Comparison of ENCODE assay signal across 1 cellular context in genomic region chr6:125779924-125780539, GRCh38.
A peak's percentile ranks its signal among the peaks of the same experiment; 100 is the strongest.
TF ChIP-seq lines count a peak whose summit lies in the region.

No MANE protein-coding gene starts in this region.

TF ChIP-seq in HepG2, 621 proteins besides CTCF, POLR2A, EP300 and RAD21 (continued from another document and continues in another):
- TF ChIP-seq UBTF (CRISPR knock-in tag; IDR thresholded peaks at IDR 0.05) (no peak), KDM6A (CRISPR knock-in tag; IDR thresholded peaks at IDR 0.05; ENCODE audit: low read depth) (no peak), HDAC6 (IDR thresholded peaks at IDR 0.05; ENCODE audit: low read depth, low read length) (0 out of 2 replicates have a peak, but pooled peaks have one; percentile 5), HOXA5 (CRISPR knock-in tag; IDR thresholded peaks at IDR 0.05) (peak; percentile 88), ZNF703 (CRISPR knock-in tag; IDR thresholded peaks at IDR 0.05; ENCODE audit: borderline replicate concordance) (no peak), ZNF34 (CRISPR knock-in tag; IDR thresholded peaks at IDR 0.05; ENCODE audit: borderline replicate concordance) (peak; percentile 67; the same call in 1 of the 2 replicates), ZFP1 (CRISPR knock-in tag; IDR thresholded peaks at IDR 0.05) (peak; percentile 88; the same call in 1 of the 2 replicates), DMAP1 (CRISPR knock-in tag; IDR thresholded peaks at IDR 0.05) (no peak), RCOR2 (CRISPR knock-in tag; IDR thresholded peaks at IDR 0.05) (peak; percentile 25; the same call in 1 of the 2 replicates), RARG (CRISPR knock-in tag; IDR thresholded peaks at IDR 0.05; ENCODE audit: low read depth) (0 out of 2 replicates have a peak, but pooled peaks have one; percentile 14), ZFP82 (CRISPR knock-in tag; IDR thresholded peaks at IDR 0.05; ENCODE audit: borderline replicate concordance) (peak; percentile 30; the same call in 1 of the 2 replicates), RFXAP (CRISPR knock-in tag; IDR thresholded peaks at IDR 0.05; ENCODE audit: borderline replicate concordance) (peak; percentile 77), ZEB1 (IDR thresholded peaks at IDR 0.05; ENCODE audit: insufficient replicate concordance, low read depth) (peak; percentile 76), ELF1 (CRISPR knock-in tag; IDR thresholded peaks at IDR 0.05) (peak; percentile 55; the same call in 1 of the 2 replicates), FOXP1 (IDR thresholded peaks at IDR 0.05) (no peak; the same call in 1 of the 2 replicates), FOXP1 (CRISPR knock-in tag; IDR thresholded peaks at IDR 0.05) (peak; percentile 42), SP1 (IDR thresholded peaks at IDR 0.05) (no peak), SP1 (CRISPR knock-in tag; IDR thresholded peaks at IDR 0.05) (peak; percentile 71), ZNF180 (CRISPR knock-in tag; IDR thresholded peaks at IDR 0.05; ENCODE audit: borderline replicate concordance, low read depth) (peak; percentile 67; the same call in 1 of the 2 replicates), IRF2 (CRISPR knock-in tag; IDR thresholded peaks at IDR 0.05) (peak; percentile 92), GATAD2A (CRISPR knock-in tag; IDR thresholded peaks at IDR 0.05) (peak; percentile 87; the same call in 1 of the 2 replicates), RXRA (CRISPR knock-in tag; IDR thresholded peaks at IDR 0.05) (peak; percentile 7; the same call in 1 of the 2 replicates), HNF1B (CRISPR knock-in tag; IDR thresholded peaks at IDR 0.05) (peak; percentile 71; the same call in 1 of the 2 replicates), TEAD3 (CRISPR knock-in tag; optimal IDR thresholded peaks at IDR 0.05; ENCODE audit: borderline replicate concordance) (peak; percentile 70), GABPA (IDR thresholded peaks at IDR 0.05; ENCODE audit: low read depth, low read length) (no peak), GABPA (CRISPR knock-in tag; IDR thresholded peaks at IDR 0.05; ENCODE audit: low read depth) (peak; percentile 59), ZNF598 (CRISPR knock-in tag; IDR thresholded peaks at IDR 0.05; ENCODE audit: borderline replicate concordance) (0 out of 2 replicates have a peak, but pooled peaks have one; percentile 11), NFIC (IDR thresholded peaks at IDR 0.05; ENCODE audit: low read length) (peak; percentile 51), NFYB (CRISPR knock-in tag; IDR thresholded peaks at IDR 0.05) (0 out of 2 replicates have a peak, but pooled peaks have one; percentile 20), ARID5B (CRISPR knock-in tag; IDR thresholded peaks at IDR 0.05) (peak; percentile 72), HMGXB4 (CRISPR knock-in tag; IDR thresholded peaks at IDR 0.05; ENCODE audit: borderline replicate concordance in 1 of 2, low read depth in 1 of 2) (peak; percentile 97 to 99), PRPF4 (IDR thresholded peaks at IDR 0.05; ENCODE audit: low read depth, low read length, poor library complexity, severe bottlenecking) (peak; percentile 85), MTF2 (CRISPR knock-in tag; IDR thresholded peaks at IDR 0.05; ENCODE audit: borderline replicate concordance) (no peak), ZNF597 (CRISPR knock-in tag; IDR thresholded peaks at IDR 0.05) (0 out of 2 replicates have a peak, but pooled peaks have one; percentile 46), ZNF614 (CRISPR knock-in tag; IDR thresholded peaks at IDR 0.05; ENCODE audit: borderline replicate concordance) (peak; percentile 78; the same call in 1 of the 2 replicates), ZNF205 (CRISPR knock-in tag; IDR thresholded peaks at IDR 0.05) (peak; percentile 63; the same call in 1 of the 2 replicates), MED1 (CRISPR knock-in tag; IDR thresholded peaks at IDR 0.05) (peak; percentile 73), TOPORS (CRISPR knock-in tag; IDR thresholded peaks at IDR 0.05) (0 out of 2 replicates have a peak, but pooled peaks have one; percentile 63), MAF1 (CRISPR knock-in tag; IDR thresholded peaks at IDR 0.05; ENCODE audit: borderline replicate concordance) (peak; percentile 99), RARA (CRISPR knock-in tag; IDR thresholded peaks at IDR 0.05) (peak; percentile 41)
- TF ChIP-seq, protein P1, sequence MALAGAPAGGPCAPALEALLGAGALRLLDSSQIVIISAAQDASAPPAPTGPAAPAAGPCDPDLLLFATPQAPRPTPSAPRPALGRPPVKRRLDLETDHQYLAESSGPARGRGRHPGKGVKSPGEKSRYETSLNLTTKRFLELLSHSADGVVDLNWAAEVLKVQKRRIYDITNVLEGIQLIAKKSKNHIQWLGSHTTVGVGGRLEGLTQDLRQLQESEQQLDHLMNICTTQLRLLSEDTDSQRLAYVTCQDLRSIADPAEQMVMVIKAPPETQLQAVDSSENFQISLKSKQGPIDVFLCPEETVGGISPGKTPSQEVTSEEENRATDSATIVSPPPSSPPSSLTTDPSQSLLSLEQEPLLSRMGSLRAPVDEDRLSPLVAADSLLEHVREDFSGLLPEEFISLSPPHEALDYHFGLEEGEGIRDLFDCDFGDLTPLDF (CRISPR knock-in tag; IDR thresholded peaks at IDR 0.05): peak; percentile 50; the same call in 1 of the 2 replicates
- TF ChIP-seq, protein P2, sequence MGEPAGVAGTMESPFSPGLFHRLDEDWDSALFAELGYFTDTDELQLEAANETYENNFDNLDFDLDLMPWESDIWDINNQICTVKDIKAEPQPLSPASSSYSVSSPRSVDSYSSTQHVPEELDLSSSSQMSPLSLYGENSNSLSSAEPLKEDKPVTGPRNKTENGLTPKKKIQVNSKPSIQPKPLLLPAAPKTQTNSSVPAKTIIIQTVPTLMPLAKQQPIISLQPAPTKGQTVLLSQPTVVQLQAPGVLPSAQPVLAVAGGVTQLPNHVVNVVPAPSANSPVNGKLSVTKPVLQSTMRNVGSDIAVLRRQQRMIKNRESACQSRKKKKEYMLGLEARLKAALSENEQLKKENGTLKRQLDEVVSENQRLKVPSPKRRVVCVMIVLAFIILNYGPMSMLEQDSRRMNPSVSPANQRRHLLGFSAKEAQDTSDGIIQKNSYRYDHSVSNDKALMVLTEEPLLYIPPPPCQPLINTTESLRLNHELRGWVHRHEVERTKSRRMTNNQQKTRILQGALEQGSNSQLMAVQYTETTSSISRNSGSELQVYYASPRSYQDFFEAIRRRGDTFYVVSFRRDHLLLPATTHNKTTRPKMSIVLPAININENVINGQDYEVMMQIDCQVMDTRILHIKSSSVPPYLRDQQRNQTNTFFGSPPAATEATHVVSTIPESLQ (CRISPR knock-in tag; conservative IDR thresholded peaks at IDR 0.05): peak; percentile 83; the same call in 1 of the 2 replicates
- TF ChIP-seq, protein P3, sequence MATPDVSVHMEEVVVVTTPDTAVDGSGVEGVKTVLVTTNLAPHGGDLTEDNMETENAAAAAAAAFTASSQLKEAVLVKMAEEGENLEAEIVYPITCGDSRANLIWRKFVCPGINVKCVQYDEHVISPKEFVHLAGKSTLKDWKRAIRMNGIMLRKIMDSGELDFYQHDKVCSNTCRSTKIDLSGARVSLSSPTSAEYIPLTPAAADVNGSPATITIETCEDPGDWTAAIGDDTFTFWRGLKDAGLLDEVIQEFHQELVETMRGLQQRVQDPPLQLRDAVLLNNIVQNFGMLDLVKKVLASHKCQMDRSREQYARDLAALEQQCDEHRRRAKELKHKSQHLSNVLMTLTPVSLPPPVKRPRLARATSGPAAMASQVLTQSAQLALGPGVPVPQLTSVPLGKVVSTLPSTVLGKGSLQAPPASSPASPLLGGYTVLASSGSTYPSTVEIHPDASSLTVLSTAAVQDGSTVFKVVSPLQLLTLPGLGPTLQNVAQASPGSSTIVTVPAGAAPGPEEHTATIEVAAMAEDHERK (CRISPR knock-in tag; IDR thresholded peaks at IDR 0.05; ENCODE audit: low read depth): 0 out of 2 replicates have a peak, but pooled peaks have one; percentile 40
- TF ChIP-seq, protein P4, sequence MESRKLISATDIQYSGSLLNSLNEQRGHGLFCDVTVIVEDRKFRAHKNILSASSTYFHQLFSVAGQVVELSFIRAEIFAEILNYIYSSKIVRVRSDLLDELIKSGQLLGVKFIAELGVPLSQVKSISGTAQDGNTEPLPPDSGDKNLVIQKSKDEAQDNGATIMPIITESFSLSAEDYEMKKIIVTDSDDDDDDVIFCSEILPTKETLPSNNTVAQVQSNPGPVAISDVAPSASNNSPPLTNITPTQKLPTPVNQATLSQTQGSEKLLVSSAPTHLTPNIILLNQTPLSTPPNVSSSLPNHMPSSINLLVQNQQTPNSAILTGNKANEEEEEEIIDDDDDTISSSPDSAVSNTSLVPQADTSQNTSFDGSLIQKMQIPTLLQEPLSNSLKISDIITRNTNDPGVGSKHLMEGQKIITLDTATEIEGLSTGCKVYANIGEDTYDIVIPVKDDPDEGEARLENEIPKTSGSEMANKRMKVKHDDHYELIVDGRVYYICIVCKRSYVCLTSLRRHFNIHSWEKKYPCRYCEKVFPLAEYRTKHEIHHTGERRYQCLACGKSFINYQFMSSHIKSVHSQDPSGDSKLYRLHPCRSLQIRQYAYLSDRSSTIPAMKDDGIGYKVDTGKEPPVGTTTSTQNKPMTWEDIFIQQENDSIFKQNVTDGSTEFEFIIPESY (CRISPR knock-in tag; IDR thresholded peaks at IDR 0.05): peak; percentile 66; the same call in 1 of the 2 replicates
